In genomic region chr9:32589083-32589713, GRCh38 we compare ENCODE assay signal across 8 cellular contexts. TPM values are rescaled to one million over a fixed set of nuclear protein-coding genes. Genes with fewer than 3 reads are reported as not detected.
DNase-seq lines count a peak whose midpoint lies in the region; ATAC-seq and TF ChIP-seq lines count a peak whose summit lies in the region.

No MANE protein-coding gene starts in this region.

- ATAC-seq in HG02938 (IDR thresholded peaks at IDR 0.05; ENCODE audit: unreplicated experiment) = peak; percentile 85
- peak; percentile 58 for ATAC-seq in naive thymus-derived CD4-positive, alpha-beta T cell

- no peak overlapping the region for H3K27ac ChIP-seq in colonic mucosa
- no peak overlapping the region for H3K27ac ChIP-seq in naive thymus-derived CD4-positive, alpha-beta T cell (ENCODE audit: low read depth, low read length)

- no peak overlapping the region for H3K9ac ChIP-seq in colonic mucosa (ENCODE audit: low read depth in 2 of 2, low read length in 2 of 2)

- no peaks in the 10 kb centered on the region for H3K36me3 Mint-ChIP-seq in naive thymus-derived CD4-positive, alpha-beta T cell

- no peaks in the 10 kb centered on the region for H3K4me1 ChIP-seq in colonic mucosa
- no peaks in the 10 kb centered on the region for H3K4me1 ChIP-seq in naive thymus-derived CD4-positive, alpha-beta T cell (ENCODE audit: control insufficient read depth in 2 of 2, insufficient read depth in 2 of 2, low read length in 2 of 2)

- no peak overlapping the region for H3K27ac Mint-ChIP-seq in naive thymus-derived CD4-positive, alpha-beta T cell

- POLR2A ChIA-PET in naive thymus-derived CD4-positive, alpha-beta T cell (lab: Charles Lee) = no interaction called here

- H3K4me3 Mint-ChIP-seq in naive thymus-derived CD4-positive, alpha-beta T cell = no peak overlapping the region

- intact Hi-C loops in colonic mucosa (cut with DNase I) = no loop called here
- intact Hi-C loops in naive thymus-derived CD4-positive, alpha-beta T cell (cut with micrococcal nuclease) = loop anchor here (1.0 to 10.0 kb wide), 2 partner anchors 379 to 1136 kb away; no protein-coding TSS in a partner anchor

- H3K27me3 ChIP-seq in colonic mucosa = no peaks in the 10 kb centered on the region
- no peaks in the 10 kb centered on the region for H3K27me3 ChIP-seq in naive thymus-derived CD4-positive, alpha-beta T cell (ENCODE audit: control insufficient read depth in 2 of 2, insufficient read depth in 2 of 2, low read length in 2 of 2)

- H3K27me3 Mint-ChIP-seq in naive thymus-derived CD4-positive, alpha-beta T cell = peaks cover 0 to 37% (median 31%) of the 10 kb centered on the region in 5 donors

- H3K36me3 ChIP-seq in colonic mucosa = no peaks in the 10 kb centered on the region
- H3K36me3 ChIP-seq in naive thymus-derived CD4-positive, alpha-beta T cell (ENCODE audit: control insufficient read depth in 2 of 3, insufficient read depth in 3 of 3, low read length in 3 of 3) = no peaks in the 10 kb centered on the region

- CTCF ChIA-PET in naive thymus-derived CD4-positive, alpha-beta T cell (lab: Charles Lee) = interaction anchor here (0.7 to 3.9 kb wide), 5 partner anchors 9 to 1831 kb away, joined by 3 to 25 read pairs (median 5); no protein-coding TSS in a partner anchor

- TF ChIP-seq CTCF in colonic mucosa (IDR thresholded peaks at IDR 0.05) = peak; percentile 24

- H3K9me3 Mint-ChIP-seq in naive thymus-derived CD4-positive, alpha-beta T cell = no peaks in the 10 kb centered on the region

- DNase-seq in NCI-H2227 (lab: John Stamatoyannopoulos, UW; ENCODE audit: unreplicated experiment) = peak; percentile 4
- DNase-seq in NCI-H2227 treated with DMSO at 0.1 percent for 48 hours (lab: John Stamatoyannopoulos, UW) = no peak
- peak; percentile 49 for DNase-seq in NCI-H748 (lab: John Stamatoyannopoulos, UW; ENCODE audit: unreplicated experiment)
- no peak for DNase-seq in colonic mucosa
- peak in 2 of 9 donors; percentile 12 to 28 for DNase-seq in naive thymus-derived CD4-positive, alpha-beta T cell
- no peak for DNase-seq in stimulated activated CD4-positive, alpha-beta T cell treated with anti-CD3 and anti-CD28 coated beads, Interleukin-1b, Interleukin-23, amount 100 ng/mL, for 48 hours
- no peak for DNase-seq in mucosa of gallbladder (ENCODE audit: low spot score)

- no peaks in the 10 kb centered on the region for H3K9me3 ChIP-seq in colonic mucosa
- H3K9me3 ChIP-seq in naive thymus-derived CD4-positive, alpha-beta T cell (ENCODE audit: control insufficient read depth in 2 of 3, low read length in 3 of 3) = no peaks in the 10 kb centered on the region

- no peaks in the 10 kb centered on the region for H3K4me1 Mint-ChIP-seq in naive thymus-derived CD4-positive, alpha-beta T cell

- H3K4me3 ChIP-seq in colonic mucosa = no peak overlapping the region
- H3K4me3 ChIP-seq in naive thymus-derived CD4-positive, alpha-beta T cell (ENCODE audit: low read length) = no peak overlapping the region

RNA-seq across cellular contexts. Expression of gene NDUFB6, which starts 16.2 kb away (rescaled TPM):
- total RNA-seq in colonic mucosa (10 to 100 TPM; 53.3 to 77.0 TPM), mucosa of gallbladder (46.8 TPM)
- 10 to 100 TPM; 10.4 to 45.1 (median 14.5) TPM for total RNA-seq in naive thymus-derived CD4-positive, alpha-beta T cell
- 10 to 100 TPM; 35.0 to 75.9 TPM for polyA plus RNA-seq in naive thymus-derived CD4-positive, alpha-beta T cell

RNA-seq across cellular contexts. Expression of gene TOPORS, which starts 36.8 kb away (rescaled TPM):
- 10 to 100 TPM; 11.9 to 17.4 TPM for total RNA-seq in colonic mucosa
- 10 to 100 TPM; 12.1 to 27.3 (median 22.5) TPM for total RNA-seq in naive thymus-derived CD4-positive, alpha-beta T cell
- 10 to 100 TPM; 24.4 to 24.7 TPM for polyA plus RNA-seq in naive thymus-derived CD4-positive, alpha-beta T cell
- total RNA-seq in mucosa of gallbladder = 15.5 TPM

RNA-seq across cellular contexts. Expression of gene SMIM27, which starts 37.1 kb away (rescaled TPM):
- 10 to 100 TPM in 1 of 2 donors, 1 to 10 TPM in 1; 7.4 to 10.9 TPM for total RNA-seq in colonic mucosa
- total RNA-seq in naive thymus-derived CD4-positive, alpha-beta T cell = 10 to 100 TPM; 15.1 to 38.5 (median 25.7) TPM
- 100 to 1,000 TPM in 1 of 2 donors, 10 to 100 TPM in 1; 41.3 to 108 TPM for polyA plus RNA-seq in naive thymus-derived CD4-positive, alpha-beta T cell
- total RNA-seq in mucosa of gallbladder = 13.0 TPM

RNA-seq across cellular contexts. Expression of gene TAF1L, which starts 46.3 kb away (rescaled TPM):
- not detected for total RNA-seq in colonic mucosa
- under 1 TPM in 3 of 5 experiments, not detected in 2; 0.05 TPM for total RNA-seq in naive thymus-derived CD4-positive, alpha-beta T cell
- not detected for polyA plus RNA-seq in naive thymus-derived CD4-positive, alpha-beta T cell
- total RNA-seq in mucosa of gallbladder = 0.03 TPM

Comparison
In these comparisons a context has a peak if more than half of its experiments do, and no peak if none do; other contexts are left out.
1. DNase-seq: peak in NCI-H2227 (single experiment) and NCI-H748 (single experiment); none in NCI-H2227 treated with DMSO at 0.1 percent for 48 hours (single experiment), colonic mucosa (single experiment), stimulated activated CD4-positive, alpha-beta T cell treated with anti-CD3 and anti-CD28 coated beads, Interleukin-1b, Interleukin-23, amount 100 ng/mL, for 48 hours (single experiment) and mucosa of gallbladder (single experiment).